11 cellular contexts compared by ENCODE assay signal in the genomic region with DNA sequence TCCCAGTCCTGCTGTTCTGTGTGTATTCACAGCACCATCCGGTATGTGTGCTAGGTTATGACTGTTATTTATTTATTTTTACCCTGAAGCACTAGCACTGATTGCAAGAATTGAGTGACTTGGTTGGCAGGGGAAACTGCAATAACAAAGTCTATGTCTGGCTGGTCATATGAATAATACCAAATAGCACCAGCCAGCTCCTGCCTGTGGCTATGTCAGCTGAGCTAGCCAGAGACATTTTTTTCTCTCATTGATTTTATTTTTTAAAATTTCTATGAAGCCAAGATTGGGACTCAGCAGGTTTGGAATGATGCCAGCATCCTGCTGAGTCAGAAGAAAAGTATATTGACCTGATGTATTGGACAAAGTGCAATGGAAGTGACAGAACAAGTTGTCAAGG.
DNase-seq lines count a peak whose midpoint lies in the region.
"Had no signal": no experiment of that assay in that cellular context is flagged by ENCODE, and none has a peak within 500 bp of the region (broad histone marks: within the 10 kb centered on the region; RNA-seq: fewer than 3 reads in every experiment).

No MANE protein-coding gene starts in this region.

- in situ Hi-C loops in KBM-7 (cut with MboI; ENCODE audit: low pct_unique_long_range_greater_than_20kb, low sequenced_read_pairs): no loop called here

- DNase-seq in HS-27A (ENCODE audit: low read depth) (peak; percentile 51), NCI-H748 treated with DMSO at 0.1 percent for 48 hours (lab: John Stamatoyannopoulos, UW) (peak; percentile 43), epidermal melanocyte (ENCODE audit: insufficient read length, low spot score) (peak; percentile 59), pulmonary artery endothelial cell (ENCODE audit: low read depth, low spot score) (peak; percentile 20), KBM-7 (no peak), DMS 273 (lab: John Stamatoyannopoulos, UW; ENCODE audit: unreplicated experiment) (no peak)
- no peak for DNase-seq in stimulated activated CD4-positive, alpha-beta T cell treated with anti-CD3 and anti-CD28 coated beads, Interleukin-4, amount 100 ng/mL, for 1 hour
- DNase-seq: activated CD4-positive, alpha-beta T cell treated with anti-CD3 and anti-CD28 coated beads, Interleukin-2, amount 10 ng/mL, durations not matched to agents 24 days and 14 days; activated T-cell treated with anti-CD3 and anti-CD28 coated beads, Interleukin-2, amount 50 U/mL, for 72 hours; CD8-positive, alpha-beta T cell; sigmoid colon had no signal

Comparison
In these comparisons a context has a peak if more than half of its experiments do, and no peak if none do; other contexts are left out.
1. DNase-seq: peak in HS-27A (single experiment), NCI-H748 treated with DMSO at 0.1 percent for 48 hours (single experiment), epidermal melanocyte (single experiment) and pulmonary artery endothelial cell (single experiment); none in stimulated activated CD4-positive, alpha-beta T cell treated with anti-CD3 and anti-CD28 coated beads, Interleukin-4, amount 100 ng/mL, for 1 hour (single experiment), KBM-7 (single experiment) and DMS 273 (single experiment).